In genomic region chr6:20186981-20187380, GRCh38 we compare ENCODE assay signal across 1 cellular context.
TF ChIP-seq lines count a peak whose summit lies in the region.

No MANE protein-coding gene starts in this region.

TF ChIP-seq in SK-N-SH treated with all-trans-retinoic acid at 6 μM for 48 hours, 23 proteins besides CTCF, POLR2A, EP300 and RAD21 (continued from another document):
- no peak for TF ChIP-seq ZFP3 (CRISPR knock-in tag; IDR thresholded peaks at IDR 0.05)
